Comparison of ENCODE assay signal across 13 cellular contexts in the genomic region with DNA sequence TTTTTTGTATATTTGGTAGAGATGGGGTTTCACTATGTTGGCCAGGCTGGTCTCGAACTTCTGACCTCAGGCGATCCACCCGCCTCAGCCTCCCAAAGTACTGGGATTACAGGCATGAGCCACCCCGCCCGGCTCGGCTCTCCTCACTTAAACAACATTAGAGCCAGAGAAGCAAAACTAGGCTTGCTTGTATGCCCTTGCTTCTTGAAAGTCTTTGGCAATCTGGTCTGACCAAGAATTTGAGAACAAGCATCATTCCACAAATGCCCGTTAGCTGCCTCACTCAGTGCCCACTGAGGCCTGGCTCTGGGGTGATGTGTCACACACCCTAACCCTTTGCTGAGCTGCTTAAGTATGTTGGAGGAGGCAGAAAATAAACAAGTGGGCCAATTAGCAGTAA. TPM values are rescaled to one million over a fixed set of nuclear protein-coding genes. Genes with fewer than 3 reads are reported as not detected.
DNase-seq lines count a peak whose midpoint lies in the region; ATAC-seq and TF ChIP-seq lines count a peak whose summit lies in the region.
"Had no signal": no experiment of that assay in that cellular context is flagged by ENCODE, and none has a peak within 500 bp of the region (broad histone marks: within the 10 kb centered on the region; RNA-seq: fewer than 3 reads in every experiment).

No MANE protein-coding gene starts in this region.

- DNase-seq in EL (peak; percentile 77), fibroblast of peridontal ligament (ENCODE audit: extremely low read depth) (peak; percentile 68), sciatic nerve (ENCODE audit: low spot score) (no peak), GF-D8 (lab: John Stamatoyannopoulos, UW) (no peak), ecto neural progenitor cell (ENCODE audit: low spot score) (no peak), AML-193 (lab: John Stamatoyannopoulos, UW) (no peak)
- no peak for DNase-seq in activated naive CD4-positive, alpha-beta T cell treated with anti-CD3 and anti-CD28 coated beads, Interleukin-2, amount 50 U/mL, for 16 hours
- DNase-seq: activated CD4-positive, alpha-beta T cell treated with anti-CD3 and anti-CD28 coated beads, Interleukin-2, amount 10 ng/mL, durations not matched to agents 7 days and 5 days; caudate nucleus; H7; NCI-H146 had no signal

- intact Hi-C loops in sciatic nerve (cut with DNase I) = no loop called here

- peak; percentile 33; the same call in 1 of the 3 replicates for ATAC-seq in SK-N-SH treated with all-trans-retinoic acid at 6 μM for 48 hours
- peak; percentile 51 for ATAC-seq in sciatic nerve
- ATAC-seq: activated T-helper 17 cell treated with anti-CD3 and anti-CD28 coated beads, Interleukin-2, amount 50 U/mL, for 72 hours had no signal

TF ChIP-seq in SK-N-SH treated with all-trans-retinoic acid at 6 μM for 48 hours, 23 proteins besides CTCF, POLR2A, EP300 and RAD21:
- no peak for TF ChIP-seq ISL1 (CRISPR knock-in tag; IDR thresholded peaks at IDR 0.05)
- no peak for TF ChIP-seq ARNTL (CRISPR knock-in tag; IDR thresholded peaks at IDR 0.05; ENCODE audit: borderline replicate concordance, low read depth)
- TF ChIP-seq RARB (CRISPR knock-in tag; IDR thresholded peaks at IDR 0.05) = no peak
- no peak for TF ChIP-seq ZNF70 (CRISPR knock-in tag; IDR thresholded peaks at IDR 0.05)
- TF ChIP-seq TSHZ2 (CRISPR knock-in tag; IDR thresholded peaks at IDR 0.05) = no peak
- TF ChIP-seq CSDC2 (CRISPR knock-in tag; IDR thresholded peaks at IDR 0.05) = no peak
- TF ChIP-seq, protein P1, sequence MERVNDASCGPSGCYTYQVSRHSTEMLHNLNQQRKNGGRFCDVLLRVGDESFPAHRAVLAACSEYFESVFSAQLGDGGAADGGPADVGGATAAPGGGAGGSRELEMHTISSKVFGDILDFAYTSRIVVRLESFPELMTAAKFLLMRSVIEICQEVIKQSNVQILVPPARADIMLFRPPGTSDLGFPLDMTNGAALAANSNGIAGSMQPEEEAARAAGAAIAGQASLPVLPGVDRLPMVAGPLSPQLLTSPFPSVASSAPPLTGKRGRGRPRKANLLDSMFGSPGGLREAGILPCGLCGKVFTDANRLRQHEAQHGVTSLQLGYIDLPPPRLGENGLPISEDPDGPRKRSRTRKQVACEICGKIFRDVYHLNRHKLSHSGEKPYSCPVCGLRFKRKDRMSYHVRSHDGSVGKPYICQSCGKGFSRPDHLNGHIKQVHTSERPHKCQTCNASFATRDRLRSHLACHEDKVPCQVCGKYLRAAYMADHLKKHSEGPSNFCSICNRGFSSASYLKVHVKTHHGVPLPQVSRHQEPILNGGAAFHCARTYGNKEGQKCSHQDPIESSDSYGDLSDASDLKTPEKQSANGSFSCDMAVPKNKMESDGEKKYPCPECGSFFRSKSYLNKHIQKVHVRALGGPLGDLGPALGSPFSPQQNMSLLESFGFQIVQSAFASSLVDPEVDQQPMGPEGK (CRISPR knock-in tag; IDR thresholded peaks at IDR 0.05; ENCODE audit: borderline replicate concordance) = no peak
- no peak for TF ChIP-seq ZC3H10 (CRISPR knock-in tag; IDR thresholded peaks at IDR 0.05)
- no peak for TF ChIP-seq CSRNP3 (CRISPR knock-in tag; IDR thresholded peaks at IDR 0.05)
- TF ChIP-seq OSR1 (CRISPR knock-in tag; IDR thresholded peaks at IDR 0.05) = no peak
- TF ChIP-seq PPARA (CRISPR knock-in tag; IDR thresholded peaks at IDR 0.05; ENCODE audit: borderline replicate concordance) = no peak
- TF ChIP-seq, protein P2, sequence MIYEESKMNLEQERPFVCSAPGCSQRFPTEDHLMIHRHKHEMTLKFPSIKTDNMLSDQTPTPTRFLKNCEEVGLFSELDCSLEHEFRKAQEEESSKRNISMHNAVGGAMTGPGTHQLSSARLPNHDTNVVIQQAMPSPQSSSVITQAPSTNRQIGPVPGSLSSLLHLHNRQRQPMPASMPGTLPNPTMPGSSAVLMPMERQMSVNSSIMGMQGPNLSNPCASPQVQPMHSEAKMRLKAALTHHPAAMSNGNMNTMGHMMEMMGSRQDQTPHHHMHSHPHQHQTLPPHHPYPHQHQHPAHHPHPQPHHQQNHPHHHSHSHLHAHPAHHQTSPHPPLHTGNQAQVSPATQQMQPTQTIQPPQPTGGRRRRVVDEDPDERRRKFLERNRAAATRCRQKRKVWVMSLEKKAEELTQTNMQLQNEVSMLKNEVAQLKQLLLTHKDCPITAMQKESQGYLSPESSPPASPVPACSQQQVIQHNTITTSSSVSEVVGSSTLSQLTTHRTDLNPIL (CRISPR knock-in tag; IDR thresholded peaks at IDR 0.05; ENCODE audit: low read depth) = no peak

RNA-seq across cellular contexts. Expression of gene SOWAHC, which starts 33.5 kb away (rescaled TPM):
- 30.9 TPM for total RNA-seq in sciatic nerve

RNA-seq across cellular contexts. Expression of gene SEPTIN10, which starts 33.9 kb away (rescaled TPM):
- total RNA-seq in sciatic nerve = 135 TPM

Comparison
In these comparisons a context has a peak if more than half of its experiments do, and no peak if none do; other contexts are left out.
1. DNase-seq: peak in EL (single experiment) and fibroblast of peridontal ligament (single experiment); none in sciatic nerve (single experiment), GF-D8 (single experiment), ecto neural progenitor cell (single experiment), AML-193 (0 of 2) and activated naive CD4-positive, alpha-beta T cell treated with anti-CD3 and anti-CD28 coated beads, Interleukin-2, amount 50 U/mL, for 16 hours (single experiment).